Comparison of ENCODE assay signal across 18 cellular contexts in genomic region chr11:9823439-9823838, GRCh38.
"Had no signal": no experiment of that assay in that cellular context is flagged by ENCODE, and none has a peak within 500 bp of the region (broad histone marks: within the 10 kb centered on the region; RNA-seq: fewer than 3 reads in every experiment).

No MANE protein-coding gene starts in this region.

- H3K27ac ChIP-seq: adrenal gland, parathyroid adenoma, thoracic aorta had no signal

- H3K27me3 ChIP-seq: adrenal gland had no signal

- H3K36me3 ChIP-seq: adrenal gland, thoracic aorta had no signal

- H3K27ac Mint-ChIP-seq: activated CD4-positive, alpha-beta T cell treated with anti-CD3 and anti-CD28 coated beads, Interleukin-2, amount 10 ng/mL, durations not matched to agents 7 days and 5 days; activated naive CD4-positive, alpha-beta T cell treated with anti-CD3 and anti-CD28 coated beads, Interleukin-2, amount 10 ng/mL, durations not matched to agents 7 days and 5 days; activated T-helper 2 cell treated with anti-CD3 and anti-CD28 coated beads, Interferon-gamma antibody, Interleukin-2, Interleukin-4, amounts not matched to agents 10 μg/mL and 5 μg/mL and 100 μg/mL, durations not matched to agents 14 hours and 24 hours and 36 hours; immature natural killer cell; stimulated activated naive CD8-positive, alpha-beta T cell treated with anti-CD3 and anti-CD28 coated beads, Interleukin-15, amount 100 ng/mL, for 72 hours had no signal

- H3K9me3 Mint-ChIP-seq: activated CD4-positive, alpha-beta T cell treated with anti-CD3 and anti-CD28 coated beads, Interleukin-2, amount 10 ng/mL, durations not matched to agents 7 days and 5 days; activated naive CD4-positive, alpha-beta T cell treated with anti-CD3 and anti-CD28 coated beads, Interleukin-2, amount 10 ng/mL, durations not matched to agents 7 days and 5 days; activated T-helper 2 cell treated with anti-CD3 and anti-CD28 coated beads, Interferon-gamma antibody, Interleukin-2, Interleukin-4, amounts not matched to agents 10 μg/mL and 5 μg/mL and 100 μg/mL, durations not matched to agents 14 hours and 24 hours and 36 hours; central memory CD8-positive, alpha-beta T cell; immature natural killer cell; stimulated activated naive CD8-positive, alpha-beta T cell treated with anti-CD3 and anti-CD28 coated beads, Interleukin-15, amount 100 ng/mL, for 72 hours had no signal

- H3K27me3 Mint-ChIP-seq: activated CD4-positive, alpha-beta T cell treated with anti-CD3 and anti-CD28 coated beads, Interleukin-2, amount 10 ng/mL, durations not matched to agents 7 days and 5 days; activated naive CD4-positive, alpha-beta T cell treated with anti-CD3 and anti-CD28 coated beads, Interleukin-2, amount 10 ng/mL, durations not matched to agents 7 days and 5 days; central memory CD8-positive, alpha-beta T cell; stimulated activated naive CD8-positive, alpha-beta T cell treated with anti-CD3 and anti-CD28 coated beads, Interleukin-15, amount 100 ng/mL, for 72 hours had no signal

- H3K36me3 Mint-ChIP-seq: activated naive CD4-positive, alpha-beta T cell treated with anti-CD3 and anti-CD28 coated beads, Interleukin-2, amount 10 ng/mL, durations not matched to agents 7 days and 5 days had no signal

- H3K9me3 ChIP-seq: adrenal gland, thoracic aorta had no signal

- H3K4me3 Mint-ChIP-seq: activated CD4-positive, alpha-beta T cell treated with anti-CD3 and anti-CD28 coated beads, Interleukin-2, amount 10 ng/mL, durations not matched to agents 7 days and 5 days; activated naive CD4-positive, alpha-beta T cell treated with anti-CD3 and anti-CD28 coated beads, Interleukin-2, amount 10 ng/mL, durations not matched to agents 7 days and 5 days; central memory CD8-positive, alpha-beta T cell; immature natural killer cell; stimulated activated naive CD8-positive, alpha-beta T cell treated with anti-CD3 and anti-CD28 coated beads, Interleukin-15, amount 100 ng/mL, for 72 hours had no signal

- H3K4me1 ChIP-seq: parathyroid adenoma had no signal

- DNase-seq: activated CD4-positive, alpha-beta T cell treated with anti-CD3 and anti-CD28 coated beads, Interleukin-2, amount 10 ng/mL, durations not matched to agents 7 days and 5 days; activated CD8-positive, alpha-beta memory T cell treated with anti-CD3 and anti-CD28 coated beads for 24 hours; activated naive CD4-positive, alpha-beta T cell treated with anti-CD3 and anti-CD28 coated beads, Interleukin-2, amount 10 ng/mL, durations not matched to agents 7 days and 5 days; adrenal gland; effector memory CD4-positive, alpha-beta T cell; erythroblast; glutamatergic neuron; immature natural killer cell; left colon; retina; stimulated activated CD4-positive, alpha-beta T cell treated with anti-CD3 and anti-CD28 coated beads, Interleukin-15, amount 100 ng/mL, for 24 hours; stimulated activated CD4-positive, alpha-beta T cell treated with anti-CD3 and anti-CD28 coated beads, Interleukin-4, amount 100 ng/mL, for 24 hours; stimulated activated naive CD8-positive, alpha-beta T cell treated with anti-CD3 and anti-CD28 coated beads, Interleukin-15, amount 100 ng/mL, for 72 hours had no signal

- H3K4me1 Mint-ChIP-seq: activated CD4-positive, alpha-beta T cell treated with anti-CD3 and anti-CD28 coated beads, Interleukin-2, amount 10 ng/mL, durations not matched to agents 7 days and 5 days; activated naive CD4-positive, alpha-beta T cell treated with anti-CD3 and anti-CD28 coated beads, Interleukin-2, amount 10 ng/mL, durations not matched to agents 7 days and 5 days; central memory CD8-positive, alpha-beta T cell; immature natural killer cell had no signal

- ATAC-seq: left colon; stimulated activated naive CD8-positive, alpha-beta T cell treated with anti-CD3 and anti-CD28 coated beads, Interleukin-15, amount 100 ng/mL, for 72 hours had no signal

- H3K4me3 ChIP-seq: adrenal gland, lung, thoracic aorta had no signal
